Comparison of ENCODE assay signal across 17 cellular contexts in the genomic region with DNA sequence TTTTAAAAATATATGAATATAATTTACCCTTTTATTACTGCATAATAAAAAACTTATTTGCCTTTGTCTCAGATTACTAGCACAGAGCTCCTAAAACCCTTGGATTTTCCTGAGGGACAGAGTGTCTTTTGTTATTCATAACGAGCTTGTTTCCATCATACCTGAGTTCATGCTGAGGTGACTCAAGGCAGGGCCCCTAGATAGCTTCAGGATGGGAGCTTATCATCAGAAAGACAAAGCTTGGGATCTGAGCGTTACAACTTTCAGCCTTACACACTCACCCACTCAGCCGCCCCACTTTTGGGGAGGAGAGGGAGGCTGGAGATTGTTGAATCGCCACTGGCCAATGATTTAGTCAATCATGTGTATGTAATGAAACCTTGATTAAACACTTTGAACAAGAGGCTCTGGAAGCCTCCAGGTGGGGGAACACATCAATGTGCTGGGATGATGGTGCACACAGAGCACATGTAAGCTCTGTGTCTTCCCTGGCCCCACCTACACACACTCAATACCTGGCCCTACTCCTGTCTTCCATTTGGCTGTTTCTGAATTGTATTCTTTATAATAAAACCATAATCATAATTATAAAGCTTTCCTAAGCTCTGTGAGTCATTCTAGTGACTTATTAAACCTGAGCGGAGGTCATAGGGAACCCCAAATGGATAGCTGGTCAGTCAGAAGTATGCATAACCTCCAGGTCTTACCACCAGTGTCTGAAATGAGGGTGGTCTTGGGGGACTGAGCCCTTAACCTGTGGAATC. TPM values are rescaled to one million over a fixed set of nuclear protein-coding genes. Genes with fewer than 3 reads are reported as not detected.
DNase-seq lines count a peak whose midpoint lies in the region; TF ChIP-seq lines count a peak whose summit lies in the region.
"Had no signal": no experiment of that assay in that cellular context is flagged by ENCODE, and none has a peak within 500 bp of the region (broad histone marks: within the 10 kb centered on the region; RNA-seq: fewer than 3 reads in every experiment).

No MANE protein-coding gene starts in this region.

- H3K4me1 ChIP-seq in HUES48 (ENCODE audit: control insufficient read depth, insufficient read depth, low read length) (peaks cover 30% of the 10 kb centered on the region), NT2/D1 (ENCODE audit: insufficient read depth, insufficient read length) (peaks cover 4% of the 10 kb centered on the region), iPS DF 6.9 (ENCODE audit: control insufficient read depth, insufficient read depth, low read length) (peaks cover 4% of the 10 kb centered on the region), neuronal stem cell (ENCODE audit: control insufficient read depth in 2 of 2, insufficient read depth in 1 of 2, low read depth in 1 of 2, low read length in 2 of 2) (peaks cover 3 to 5% of the 10 kb centered on the region in 2 donors)
- H3K4me1 ChIP-seq: SJSA1 had no signal

- H3K9ac ChIP-seq in HUES48 (ENCODE audit: low read depth, low read length) (no peak overlapping the region), NT2/D1 (ENCODE audit: insufficient read length, low read depth) (no peak overlapping the region), neuronal stem cell (ENCODE audit: low read depth, low read length, poor library complexity) (no peak overlapping the region)

- no peak overlapping the region for H2BK15ac ChIP-seq in neuronal stem cell (ENCODE audit: low read length)

- H2BK5ac ChIP-seq in neuronal stem cell (ENCODE audit: low read length) = no peak overlapping the region

- no peak overlapping the region for H3K23ac ChIP-seq in neuronal stem cell (ENCODE audit: low read depth, low read length, poor library complexity)

- peaks cover 14% of the 10 kb centered on the region for H3K4me1 Mint-ChIP-seq in activated CD4-positive, alpha-beta memory T cell treated with anti-CD3 and anti-CD28 coated beads, Interleukin-2, amount 10 ng/mL, durations not matched to agents 7 days and 5 days

- H3K4ac ChIP-seq in neuronal stem cell (ENCODE audit: low read length) = no peak overlapping the region

- H3K79me1 ChIP-seq in neuronal stem cell (ENCODE audit: low read depth, low read length) = no peaks in the 10 kb centered on the region

- no peak overlapping the region for H3K4me3 Mint-ChIP-seq in activated CD4-positive, alpha-beta memory T cell treated with anti-CD3 and anti-CD28 coated beads, Interleukin-2, amount 10 ng/mL, durations not matched to agents 7 days and 5 days
- H3K4me3 Mint-ChIP-seq: CD4-positive, CD25-positive, alpha-beta regulatory T cell had no signal

- POLR2A ChIA-PET in activated CD4-positive, alpha-beta memory T cell treated with anti-CD3 and anti-CD28 coated beads, Interleukin-2, amount 10 ng/mL, durations not matched to agents 7 days and 5 days (lab: Charles Lee) = no interaction called here

- no peak overlapping the region for H4K8ac ChIP-seq in neuronal stem cell (ENCODE audit: low read depth, low read length)

- peak overlapping the region; percentile 93 for H3K27ac ChIP-seq in HUES48 (ENCODE audit: low read depth, low read length)
- H3K27ac ChIP-seq in iPS DF 6.9 (ENCODE audit: low read length) = no peak overlapping the region
- no peak overlapping the region for H3K27ac ChIP-seq in neuronal stem cell (replicated peaks; ENCODE audit: low read length)
- H3K27ac ChIP-seq: SJSA1 had no signal

- DNase-seq in NT2/D1 (ENCODE audit: low read depth, low spot score) (peak; percentile 63), iPS DF 6.9 (ENCODE audit: low read depth, low spot score) (peak; percentile 35), neuronal stem cell (ENCODE audit: low spot score) (no peak), GM20000 (ENCODE audit: low spot score) (no peak)
- DNase-seq in activated CD8-positive, alpha-beta memory T cell treated with anti-CD3 and anti-CD28 coated beads, Interleukin-2, amount 50 U/mL, for 48 hours = no peak
- no peak for DNase-seq in activated CD4-positive, alpha-beta memory T cell treated with anti-CD3 and anti-CD28 coated beads, Interleukin-2, amount 10 ng/mL, durations not matched to agents 7 days and 5 days
- DNase-seq: ACHN; AML-193; CD4-positive, CD25-positive, alpha-beta regulatory T cell; DMS53; KG1; NCI-H1436; NCI-H2029; NCI-H524; OCI-M1 had no signal

- H3K18ac ChIP-seq in neuronal stem cell (ENCODE audit: low read length) = no peak overlapping the region

- H2BK120ac ChIP-seq in neuronal stem cell (ENCODE audit: low read depth, low read length) = no peak overlapping the region

- WGBS in iPS DF 6.9 (ENCODE audit: insufficient coverage, insufficient read length) = no CpG with 5 or more reads among the region's 5 CpGs
- no CpG with 5 or more reads among the region's 5 CpGs for WGBS in neuronal stem cell (ENCODE audit: extremely low coverage in 2 of 2, insufficient read length in 2 of 2, insufficient replicate concordance in 1 of 2), 2 donors

- CTCF ChIA-PET in activated CD4-positive, alpha-beta memory T cell treated with anti-CD3 and anti-CD28 coated beads, Interleukin-2, amount 10 ng/mL, durations not matched to agents 7 days and 5 days (lab: Charles Lee) = interaction anchor here (1.2 to 1.7 kb wide), 5 partner anchors 18 to 29 kb away, joined by 3 to 7 read pairs (median 3); partner anchors contain the start of gene DNAH7

- H3K4me3 ChIP-seq in HUES48 (ENCODE audit: low read depth, low read length) = no peak overlapping the region
- H3K4me3 ChIP-seq in NT2/D1 (ENCODE audit: insufficient read length, low read depth) = no peak overlapping the region
- H3K4me3 ChIP-seq in iPS DF 6.9 (ENCODE audit: low read length) = no peak overlapping the region
- peak overlapping the region in 1 of 2 donors; percentile 9 for H3K4me3 ChIP-seq in neuronal stem cell (ENCODE audit: low read length in 2 of 2)
- H3K4me3 ChIP-seq: SJSA1 had no signal

- no peak for TF ChIP-seq CTCF in GM20000 (IDR thresholded peaks at IDR 0.05; ENCODE audit: extremely low read depth, missing control alignments)

- H2AFZ ChIP-seq in neuronal stem cell (ENCODE audit: low read length) = peak overlapping the region; percentile 30

- H3K4me2 ChIP-seq in neuronal stem cell (ENCODE audit: insufficient read depth, low read length, poor library complexity, severe bottlenecking) = no peak overlapping the region

- peaks cover 16% of the 10 kb centered on the region for H3K9me3 Mint-ChIP-seq in activated CD4-positive, alpha-beta memory T cell treated with anti-CD3 and anti-CD28 coated beads, Interleukin-2, amount 10 ng/mL, durations not matched to agents 7 days and 5 days

- no peaks in the 10 kb centered on the region for H3K9me3 ChIP-seq in HUES48 (ENCODE audit: control insufficient read depth, insufficient read depth, low read length)
- no peaks in the 10 kb centered on the region for H3K9me3 ChIP-seq in NT2/D1 (ENCODE audit: insufficient read depth, low read length)
- H3K9me3 ChIP-seq in iPS DF 6.9 (ENCODE audit: control insufficient read depth, insufficient read depth, low read length) = no peaks in the 10 kb centered on the region
- no peaks in the 10 kb centered on the region for H3K9me3 ChIP-seq in neuronal stem cell (replicated peaks in 1 of 2; ENCODE audit: control insufficient read depth in 2 of 2, insufficient read depth in 1 of 2, low read depth in 1 of 2, low read length in 2 of 2)
- H3K9me3 ChIP-seq: SJSA1 had no signal

- H3K27me3 Mint-ChIP-seq in activated CD4-positive, alpha-beta memory T cell treated with anti-CD3 and anti-CD28 coated beads, Interleukin-2, amount 10 ng/mL, durations not matched to agents 7 days and 5 days = peaks cover 7% of the 10 kb centered on the region

- H3K27me3 ChIP-seq in HUES48 (ENCODE audit: control insufficient read depth, insufficient read depth, low read length) (no peaks in the 10 kb centered on the region), NT2/D1 (ENCODE audit: insufficient read depth, insufficient read length) (no peaks in the 10 kb centered on the region), iPS DF 6.9 (ENCODE audit: control insufficient read depth, insufficient read depth, low read length) (no peaks in the 10 kb centered on the region), neuronal stem cell (ENCODE audit: control insufficient read depth in 3 of 3, insufficient read depth in 3 of 3, low read depth in 1 of 3, low read length in 3 of 3) (no peaks in the 10 kb centered on the region)
- H3K27me3 ChIP-seq: SJSA1 had no signal

- no peak overlapping the region for H3K14ac ChIP-seq in neuronal stem cell (ENCODE audit: low read length)

- H3K27ac Mint-ChIP-seq in activated CD4-positive, alpha-beta memory T cell treated with anti-CD3 and anti-CD28 coated beads, Interleukin-2, amount 10 ng/mL, durations not matched to agents 7 days and 5 days = no peak overlapping the region
- H3K27ac Mint-ChIP-seq: CD4-positive, CD25-positive, alpha-beta regulatory T cell had no signal

- no peak overlapping the region for H2BK12ac ChIP-seq in neuronal stem cell (ENCODE audit: low read length)

- H4K91ac ChIP-seq in neuronal stem cell (ENCODE audit: low read depth, low read length, poor library complexity) = no peak overlapping the region

- H3K36me3 ChIP-seq in HUES48 (ENCODE audit: control insufficient read depth, insufficient read depth, low read length) (no peaks in the 10 kb centered on the region), NT2/D1 (ENCODE audit: insufficient read depth, insufficient read length, low read length) (no peaks in the 10 kb centered on the region), iPS DF 6.9 (ENCODE audit: control insufficient read depth, insufficient read depth, low read length) (no peaks in the 10 kb centered on the region), neuronal stem cell (replicated peaks in 1 of 2; ENCODE audit: control insufficient read depth in 2 of 2, insufficient read depth in 2 of 2, low read length in 2 of 2) (no peaks in the 10 kb centered on the region)
- H3K36me3 ChIP-seq: SJSA1 had no signal

- H3K36me3 Mint-ChIP-seq in activated CD4-positive, alpha-beta memory T cell treated with anti-CD3 and anti-CD28 coated beads, Interleukin-2, amount 10 ng/mL, durations not matched to agents 7 days and 5 days (ENCODE audit: low read depth) = peaks cover 13% of the 10 kb centered on the region

- H2AK5ac ChIP-seq in neuronal stem cell (ENCODE audit: low read depth, low read length) = no peak overlapping the region

RNA-seq across cellular contexts. Expression of gene DNAH7, which starts 28.5 kb away (rescaled TPM):
- polyA plus RNA-seq in neuronal stem cell (2013, experiment 1 of 2) = 0.43 TPM
- polyA plus RNA-seq in neuronal stem cell (2013, experiment 2 of 2) = 0.60 TPM
- total RNA-seq in activated CD4-positive, alpha-beta memory T cell treated with anti-CD3 and anti-CD28 coated beads, Interleukin-2, amount 10 ng/mL, durations not matched to agents 7 days and 5 days = not detected
- total RNA-seq: CD4-positive, CD25-positive, alpha-beta regulatory T cell had no signal
- polyA plus RNA-seq: CD4-positive, CD25-positive, alpha-beta regulatory T cell had no signal

Comparison
In these comparisons a context has a peak if more than half of its experiments do, and no peak if none do; other contexts are left out.
1. DNase-seq: peak in NT2/D1 (single experiment) and iPS DF 6.9 (single experiment); none in neuronal stem cell (single experiment), activated CD8-positive, alpha-beta memory T cell treated with anti-CD3 and anti-CD28 coated beads, Interleukin-2, amount 50 U/mL, for 48 hours (single experiment), GM20000 (single experiment) and activated CD4-positive, alpha-beta memory T cell treated with anti-CD3 and anti-CD28 coated beads, Interleukin-2, amount 10 ng/mL, durations not matched to agents 7 days and 5 days (single experiment).